9 cellular contexts compared by ENCODE assay signal in the genomic region with DNA sequence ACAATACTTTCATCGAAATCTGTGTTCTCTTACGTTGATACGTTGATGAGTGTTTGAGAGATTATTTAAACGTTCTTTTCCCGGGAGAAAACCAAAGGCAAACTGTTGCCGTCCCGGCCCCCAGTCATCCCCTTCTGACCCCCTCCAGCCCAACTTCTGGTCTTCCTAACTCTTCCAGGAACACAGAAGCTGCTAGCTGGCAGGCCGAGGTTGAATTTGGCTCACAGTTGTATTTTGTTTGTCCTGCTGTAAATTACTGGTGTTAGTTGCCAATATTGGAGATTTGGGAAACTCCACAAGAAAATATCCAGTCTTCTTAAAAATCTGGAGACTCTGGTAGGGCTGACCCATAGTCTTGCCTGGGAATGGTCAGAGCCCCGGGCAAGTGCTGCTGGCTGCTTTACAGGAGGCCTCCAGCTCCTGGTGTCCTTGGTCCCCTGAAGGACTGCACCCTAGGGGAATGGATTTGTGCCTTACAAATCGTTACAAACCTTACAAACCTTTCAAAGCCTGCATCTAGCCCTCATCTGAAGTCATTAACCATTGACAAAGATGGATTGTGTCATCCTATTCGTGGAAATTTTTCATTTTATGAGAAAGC.
DNase-seq lines count a peak whose midpoint lies in the region; ATAC-seq and TF ChIP-seq lines count a peak whose summit lies in the region.
"Had no signal": no experiment of that assay in that cellular context is flagged by ENCODE, and none has a peak within 500 bp of the region (broad histone marks: within the 10 kb centered on the region; RNA-seq: fewer than 3 reads in every experiment).

No MANE protein-coding gene starts in this region.

- TF ChIP-seq EP300 in suprapubic skin (IDR thresholded peaks at IDR 0.05): no peak

- TF ChIP-seq POLR2A in suprapubic skin (IDR thresholded peaks at IDR 0.05): no peak

- no peak overlapping the region for H3K4me2 ChIP-seq in mesendoderm (ENCODE audit: low read length)

- H3K36me3 ChIP-seq in mesendoderm (ENCODE audit: control insufficient read depth, insufficient read depth, low read length) (no peaks in the 10 kb centered on the region), suprapubic skin (no peaks in the 10 kb centered on the region), A673 (ENCODE audit: insufficient read depth, low read length, poor library complexity, severe bottlenecking) (no peaks in the 10 kb centered on the region)
- H3K36me3 ChIP-seq: Peyer's patch had no signal

- H3K9me3 ChIP-seq in suprapubic skin (no peaks in the 10 kb centered on the region), T-helper 17 cell (ENCODE audit: control insufficient read depth, low read length, poor library complexity, severe bottlenecking) (peaks cover 3% of the 10 kb centered on the region), A673 (ENCODE audit: low read depth, low read length, poor library complexity, severe bottlenecking) (no peaks in the 10 kb centered on the region)
- H3K9me3 ChIP-seq: Peyer's patch had no signal

- H3K79me2 ChIP-seq in mesendoderm (ENCODE audit: control insufficient read depth, insufficient read depth, low read length): no peaks in the 10 kb centered on the region

- no TSS peak for BruUV-seq in A673 (replicated peaks; lab: Mats Ljungman, UMichigan)

- no peaks in the 10 kb centered on the region for H3K27me3 ChIP-seq in mesendoderm (ENCODE audit: insufficient read depth, low read length, poor library complexity)
- H3K27me3 ChIP-seq in suprapubic skin: no peaks in the 10 kb centered on the region
- H3K27me3 ChIP-seq in A673 (replicated peaks; ENCODE audit: insufficient read depth, low read depth, low read length, poor library complexity): no peaks in the 10 kb centered on the region
- H3K27me3 ChIP-seq: Peyer's patch had no signal

- H3K4me1 Mint-ChIP-seq in T-helper 17 cell: no peaks in the 10 kb centered on the region

- H4K8ac ChIP-seq in mesendoderm (ENCODE audit: low read depth, low read length): no peak overlapping the region

- no peak overlapping the region for H2BK120ac ChIP-seq in mesendoderm (ENCODE audit: low read depth, low read length)

- H3K4me3 ChIP-seq in mesendoderm (ENCODE audit: low read length): no peak overlapping the region
- no peak overlapping the region for H3K4me3 ChIP-seq in suprapubic skin
- no peak overlapping the region for H3K4me3 ChIP-seq in A673 (ENCODE audit: low read depth, low read length, poor library complexity, severe bottlenecking)
- H3K4me3 ChIP-seq: Peyer's patch had no signal

- no peak overlapping the region for H3K9ac ChIP-seq in mesendoderm (ENCODE audit: low read length)

- CTCF ChIA-PET in A673 (lab: Charles Lee): interaction anchor here (0.8 to 1.8 kb wide), 17 partner anchors 36 to 1089 kb away, joined by 3 to 50 read pairs (median 5); no protein-coding TSS in a partner anchor

- ATAC-seq in HG02759 (IDR thresholded peaks at IDR 0.05; ENCODE audit: unreplicated experiment) (peak; percentile 23), T-helper 17 cell (no peak)

- H3K36me3 Mint-ChIP-seq in T-helper 17 cell (ENCODE audit: low read depth): no peaks in the 10 kb centered on the region

- H3K4me1 ChIP-seq in mesendoderm (ENCODE audit: control insufficient read depth, low read depth, low read length): no peaks in the 10 kb centered on the region
- peaks cover 10% of the 10 kb centered on the region for H3K4me1 ChIP-seq in suprapubic skin
- H3K4me1 ChIP-seq in A673 (ENCODE audit: insufficient read depth, low read length, poor library complexity, severe bottlenecking): peaks cover 12% of the 10 kb centered on the region
- H3K4me1 ChIP-seq: Peyer's patch had no signal

- no peak overlapping the region for H3K23ac ChIP-seq in mesendoderm (ENCODE audit: low read length)

- no peak overlapping the region for H3K56ac ChIP-seq in mesendoderm (ENCODE audit: low read length)

- no peak overlapping the region for H2BK5ac ChIP-seq in mesendoderm (ENCODE audit: low read length)

- intact Hi-C loops in A673 (cut with micrococcal nuclease; ENCODE audit: unreplicated experiment): no loop called here

- DNase-seq in ecto neural progenitor cell (ENCODE audit: low spot score): peak; percentile 48
- DNase-seq in mesendoderm: peak; percentile 8
- DNase-seq in suprapubic skin (ENCODE audit: low spot score in 2 of 2): peak in 1 of 2 donors; percentile 66
- no peak for DNase-seq in T-helper 17 cell
- no peak for DNase-seq in NCI-H2196 treated with DMSO at 0.1 percent for 48 hours (lab: John Stamatoyannopoulos, UW; ENCODE audit: unreplicated experiment)
- no peak for DNase-seq in occipital lobe (lab: John Stamatoyannopoulos, UW)
- DNase-seq in A673 (ENCODE audit: low spot score): no peak

- no peak overlapping the region for H3K4me3 Mint-ChIP-seq in T-helper 17 cell

- H3K18ac ChIP-seq in mesendoderm (ENCODE audit: low read length): no peak overlapping the region

- no peak overlapping the region for H4K5ac ChIP-seq in mesendoderm (ENCODE audit: low read length)

- no peak overlapping the region for H2AK5ac ChIP-seq in mesendoderm (ENCODE audit: low read length)

- no peak overlapping the region for H3K27ac Mint-ChIP-seq in T-helper 17 cell

- H3K27ac ChIP-seq in mesendoderm (ENCODE audit: low read depth, low read length): no peak overlapping the region
- H3K27ac ChIP-seq in suprapubic skin: peak overlapping the region; percentile 23
- H3K27ac ChIP-seq in A673 (ENCODE audit: low read depth, low read length, poor library complexity, severe bottlenecking): no peak overlapping the region

- POLR2A ChIA-PET in A673 (lab: Charles Lee; ENCODE audit: low non-redundant PET): no interaction called here

- H3K27me3 Mint-ChIP-seq in T-helper 17 cell: peaks cover 23% of the 10 kb centered on the region

- no peak overlapping the region for H2BK15ac ChIP-seq in mesendoderm (replicated peaks; ENCODE audit: low read depth)

- TF ChIP-seq CTCF in suprapubic skin (IDR thresholded peaks at IDR 0.05) (no peak), A673 (conservative IDR thresholded peaks at IDR 0.05; ENCODE audit: low read depth, low read length) (no peak)

- no peaks in the 10 kb centered on the region for H3K79me1 ChIP-seq in mesendoderm (ENCODE audit: low read length)

- no peak overlapping the region for H3K4ac ChIP-seq in mesendoderm (ENCODE audit: low read depth, low read length)

- WGBS in mesendoderm (ENCODE audit: extremely low coverage, insufficient coverage, low lambda C conversion rate): no CpG with 5 or more reads among the region's 11 CpGs
- 39% methylated on average over 11 of the region's 11 CpGs for WGBS in suprapubic skin

Comparison
In these comparisons a context has a peak if more than half of its experiments do, and no peak if none do; other contexts are left out.
1. DNase-seq: peak in ecto neural progenitor cell (single experiment) and mesendoderm (single experiment); none in T-helper 17 cell (0 of 3), NCI-H2196 treated with DMSO at 0.1 percent for 48 hours (single experiment), occipital lobe (single experiment) and A673 (single experiment).